ENCODE assay signal across 9 cellular contexts in genomic region chr17:27756467-27757371, GRCh38. TPM values are rescaled to one million over a fixed set of nuclear protein-coding genes. Genes with fewer than 3 reads are reported as not detected.
DNase-seq lines count a peak whose midpoint lies in the region; ATAC-seq, FAIRE-seq and TF ChIP-seq lines count a peak whose summit lies in the region.
"Had no signal": no experiment of that assay in that cellular context is flagged by ENCODE, and none has a peak within 500 bp of the region (broad histone marks: within the 10 kb centered on the region; RNA-seq: fewer than 3 reads in every experiment).

No MANE protein-coding gene starts in this region.

- intact Hi-C loops in gastrocnemius medialis (cut with DNase I; ENCODE audit: low total_unique reads), result loop anchor here (1.0 to 5.0 kb wide), 2 partner anchors 102 to 154 kb away; no protein-coding TSS in a partner anchor

- no peak overlapping the region for H3K4me3 Mint-ChIP-seq in glutamatergic neuron (ENCODE audit: unreplicated experiment)

- no peak overlapping the region for H3K27ac ChIP-seq in A549
- H3K27ac ChIP-seq in gastrocnemius medialis, result no peak overlapping the region

- no peaks in the 10 kb centered on the region for H3K36me3 Mint-ChIP-seq in glutamatergic neuron (ENCODE audit: unreplicated experiment)

- no peaks in the 10 kb centered on the region for H3K9me3 Mint-ChIP-seq in glutamatergic neuron (ENCODE audit: unreplicated experiment)

- H3K9me3 ChIP-seq in A549 (no peaks in the 10 kb centered on the region), gastrocnemius medialis (no peaks in the 10 kb centered on the region)

- no peak overlapping the region for H3K4me3 ChIP-seq in A549
- no peak overlapping the region for H3K4me3 ChIP-seq in GM06990 (replicated peaks; ENCODE audit: low read depth, low read length)
- no peak overlapping the region for H3K4me3 ChIP-seq in gastrocnemius medialis

- H3K27ac Mint-ChIP-seq in glutamatergic neuron (ENCODE audit: unreplicated experiment), result peak overlapping the region; percentile 0

- TF ChIP-seq RAD21 in A549 (conservative IDR thresholded peaks at IDR 0.05 in 1 of 2, IDR thresholded peaks at IDR 0.05 in 1 of 2), result peak; percentile 89 to 90

- POLR2A ChIA-PET in A549 (lab: Yijun Ruan, JAX), result no interaction called here

- H3K4me1 ChIP-seq in A549 (no peaks in the 10 kb centered on the region), gastrocnemius medialis (no peaks in the 10 kb centered on the region)

- TF ChIP-seq POLR2A in A549 (IDR thresholded peaks at IDR 0.05; ENCODE audit: low read length), result no peak
- no peak for TF ChIP-seq POLR2A in gastrocnemius medialis (IDR thresholded peaks at IDR 0.05)

- H3K4me1 Mint-ChIP-seq in glutamatergic neuron (ENCODE audit: low read depth, unreplicated experiment), result peaks cover 5% of the 10 kb centered on the region

- WGBS in A549 (ENCODE audit: missing lambda C conversion rate), result 57% methylated on average over 17 of the region's 17 CpGs

- CTCF ChIA-PET in A549 (lab: Yijun Ruan, JAX), result interaction anchor here (0.6 to 15.9 kb wide), 85 partner anchors 9 to 560 kb away, joined by 3 to 500 read pairs (median 4); no protein-coding TSS in a partner anchor

- peak; percentile 26 to 75; a peak in 3 of 6 replicates for ATAC-seq in A549
- ATAC-seq in gastrocnemius medialis, result no peak
- no peak for ATAC-seq in GM19351 (IDR thresholded peaks at IDR 0.05; ENCODE audit: unreplicated experiment)

- H3K27me3 ChIP-seq in GM06990 (replicated peaks; ENCODE audit: control insufficient read depth, insufficient read depth, low read length), result no peaks in the 10 kb centered on the region
- H3K27me3 ChIP-seq in gastrocnemius medialis, result no peaks in the 10 kb centered on the region

- in situ Hi-C loops in gastrocnemius medialis (cut with MboI; ENCODE audit: low sequenced_read_pairs in 4 of 4), result loop anchor here in 2 of 4 donors (10.0 to 25.0 kb wide), 2 partner anchors 94 to 128 kb away; no protein-coding TSS in a partner anchor

- no peak for TF ChIP-seq EP300 in A549 (IDR thresholded peaks at IDR 0.05)

- TF ChIP-seq CTCF in A549 (IDR thresholded peaks at IDR 0.05) (peak; percentile 97), GM06990 (IDR thresholded peaks at IDR 0.05; ENCODE audit: insufficient read depth, low read length, poor library complexity, severe bottlenecking) (peak; percentile 78), glutamatergic neuron (IDR thresholded peaks at IDR 0.05; ENCODE audit: partially characterized antibody, unreplicated experiment) (peak; percentile 96), gastrocnemius medialis (IDR thresholded peaks at IDR 0.05 in 4 of 5, conservative IDR thresholded peaks at IDR 0.05 in 1 of 5) (peak; percentile 8 to 79 (median 65))

- peak; percentile 96 for FAIRE-seq in A549 (lab: Jason Lieb, UNC)

- H3K4me2 ChIP-seq in A549, result no peak overlapping the region

- H3K27me3 Mint-ChIP-seq in glutamatergic neuron (ENCODE audit: unreplicated experiment), result peaks cover 5% of the 10 kb centered on the region

- peak; percentile 39 to 73 for DNase-seq in A549 (ENCODE audit: low read depth in 1 of 2, low spot score in 1 of 2)
- no peak for DNase-seq in GM06990 (ENCODE audit: extremely low read depth, insufficient read length)
- DNase-seq in OCI-M1 (lab: John Stamatoyannopoulos, UW), result peak; percentile 85
- peak; percentile 14 for DNase-seq in activated effector memory CD4-positive, alpha-beta T cell treated with Interleukin-2 at 50 U/mL for 16 hours
- DNase-seq in glutamatergic neuron, result peak; percentile 80
- DNase-seq in gastrocnemius medialis, result no peak
- no peak for DNase-seq in NCI-H1048 (lab: John Stamatoyannopoulos, UW)

- H3K36me3 ChIP-seq in GM06990 (ENCODE audit: control insufficient read depth, insufficient read depth, low read length) (no peaks in the 10 kb centered on the region), gastrocnemius medialis (no peaks in the 10 kb centered on the region)

TF ChIP-seq in A549, 52 proteins besides CTCF, POLR2A, EP300 and RAD21:
- no peak for TF ChIP-seq CHD4 (IDR thresholded peaks at IDR 0.05; ENCODE audit: borderline replicate concordance)
- TF ChIP-seq, protein P1, sequence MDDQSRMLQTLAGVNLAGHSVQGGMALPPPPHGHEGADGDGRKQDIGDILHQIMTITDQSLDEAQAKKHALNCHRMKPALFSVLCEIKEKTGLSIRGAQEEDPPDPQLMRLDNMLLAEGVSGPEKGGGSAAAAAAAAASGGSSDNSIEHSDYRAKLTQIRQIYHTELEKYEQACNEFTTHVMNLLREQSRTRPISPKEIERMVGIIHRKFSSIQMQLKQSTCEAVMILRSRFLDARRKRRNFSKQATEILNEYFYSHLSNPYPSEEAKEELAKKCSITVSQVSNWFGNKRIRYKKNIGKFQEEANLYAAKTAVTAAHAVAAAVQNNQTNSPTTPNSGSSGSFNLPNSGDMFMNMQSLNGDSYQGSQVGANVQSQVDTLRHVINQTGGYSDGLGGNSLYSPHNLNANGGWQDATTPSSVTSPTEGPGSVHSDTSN (IDR thresholded peaks at IDR 0.05), result no peak
- TF ChIP-seq TFCP2L1 (CRISPR knock-in tag; IDR thresholded peaks at IDR 0.05), result no peak
- TF ChIP-seq SMC3 (IDR thresholded peaks at IDR 0.05), result peak; percentile 83
- no peak for TF ChIP-seq PHF8 (IDR thresholded peaks at IDR 0.05; ENCODE audit: borderline replicate concordance, low read depth)
- TF ChIP-seq POLR2AphosphoS2 (conservative IDR thresholded peaks at IDR 0.05; ENCODE audit: low read length), result no peak
- TF ChIP-seq CHD2 (IDR thresholded peaks at IDR 0.05; ENCODE audit: low read length, partially characterized antibody), result no peak

RNA-seq across cellular contexts. Expression of gene NOS2, which starts 43.6 kb away (rescaled TPM):
- polyA plus RNA-seq in A549 (2011; rRNA removed), result 0.08 and 0.09 TPM in 2 replicates
- 0.23 and 0.24 TPM in 2 replicates for polyA plus RNA-seq in A549 (2012; cell fraction: cytosol; rRNA removed)
- 0.21 and 0.37 TPM in 2 replicates for polyA plus RNA-seq in A549 (2012; cell fraction: nucleus; rRNA removed)
- 0.13 to 0.18 TPM (median 0.17 TPM) in 3 replicates for polyA plus RNA-seq in A549 (2017; fragmentation: RNase III; extraction: RNeasy Plus Mini Kit Qiagen cat#74134 plus additional on column Dnase treatment)
- 0.10 and 0.12 TPM in 2 replicates for polyA minus RNA-seq in A549 (2011; rRNA and poly(A)+ RNA removed)
- total RNA-seq in glutamatergic neuron (ENCODE audit: unreplicated experiment), result 0.25 TPM
- under 1 TPM in 3 of 4 donors, not detected in 1; 0.07 to 0.68 (median 0.31) TPM for total RNA-seq in gastrocnemius medialis
- total RNA-seq: pulmonary artery endothelial cell had no signal

Comparison
In these comparisons a context has a peak if more than half of its experiments do, and no peak if none do; other contexts are left out.
1. ATAC-seq: peak in A549 (2 of 2); none in gastrocnemius medialis (0 of 2) and GM19351 (single experiment).
2. DNase-seq: peak in A549 (2 of 2), OCI-M1 (single experiment), activated effector memory CD4-positive, alpha-beta T cell treated with Interleukin-2 at 50 U/mL for 16 hours (single experiment) and glutamatergic neuron (single experiment); none in GM06990 (single experiment), gastrocnemius medialis (0 of 2) and NCI-H1048 (single experiment).
3. Peak in every context shown above with its lines, with median percentiles within 50 percentile points of each other: CTCF ChIP-seq.